Comparison of ENCODE assay signal across 20 cellular contexts in genomic region chr3:173401369-173401768, GRCh38. TPM values are rescaled to one million over a fixed set of nuclear protein-coding genes. Genes with fewer than 3 reads are reported as not detected.
DNase-seq lines count a peak whose midpoint lies in the region; ATAC-seq and TF ChIP-seq lines count a peak whose summit lies in the region.
"Had no signal": no experiment of that assay in that cellular context is flagged by ENCODE, and none has a peak within 500 bp of the region (broad histone marks: within the 10 kb centered on the region; RNA-seq: fewer than 3 reads in every experiment).

No MANE protein-coding gene starts in this region.

- peaks cover 10% of the 10 kb centered on the region for H3K4me1 ChIP-seq in GM23338 (ENCODE audit: insufficient read depth)
- peaks cover 0 to 3% of the 10 kb centered on the region in 2 donors for H3K4me1 ChIP-seq in naive thymus-derived CD4-positive, alpha-beta T cell (ENCODE audit: control insufficient read depth in 2 of 2, insufficient read depth in 2 of 2, low read length in 2 of 2)
- peaks cover 2% of the 10 kb centered on the region for H3K4me1 ChIP-seq in ovary (ENCODE audit: insufficient read depth)
- H3K4me1 ChIP-seq: BE2C had no signal

- H3K4me3 Mint-ChIP-seq in GM23338 = no peak overlapping the region
- H3K4me3 Mint-ChIP-seq in glutamatergic neuron (ENCODE audit: unreplicated experiment) = peak overlapping the region; percentile 78
- no peak overlapping the region for H3K4me3 Mint-ChIP-seq in naive thymus-derived CD4-positive, alpha-beta T cell
- H3K4me3 Mint-ChIP-seq: CD4-positive, CD25-positive, alpha-beta regulatory T cell; CD8-positive, alpha-beta memory T cell had no signal

- H3K27me3 Mint-ChIP-seq in GM23338 (ENCODE audit: insufficient read depth, low read depth, poor library complexity) = peaks cover 8% of the 10 kb centered on the region
- H3K27me3 Mint-ChIP-seq in glutamatergic neuron (ENCODE audit: unreplicated experiment) = peaks cover 10% of the 10 kb centered on the region
- peaks cover 38 to 53% (median 41%) of the 10 kb centered on the region in 5 donors for H3K27me3 Mint-ChIP-seq in naive thymus-derived CD4-positive, alpha-beta T cell

- no peak for TF ChIP-seq EP300 in ovary (IDR thresholded peaks at IDR 0.05)

- no peak overlapping the region for H2AFZ ChIP-seq in GM23338

- no peaks in the 10 kb centered on the region for H3K9me2 ChIP-seq in GM23338 (ENCODE audit: insufficient read depth)

- 0 out of 2 replicates have a peak overlapping the region, but pooled peaks have one; percentile 19 for H3K27ac Mint-ChIP-seq in GM23338
- H3K27ac Mint-ChIP-seq in glutamatergic neuron (ENCODE audit: unreplicated experiment) = peak overlapping the region; percentile 67
- no peak overlapping the region for H3K27ac Mint-ChIP-seq in naive thymus-derived CD4-positive, alpha-beta T cell
- H3K27ac Mint-ChIP-seq: CD4-positive, CD25-positive, alpha-beta regulatory T cell; CD8-positive, alpha-beta memory T cell had no signal

- no peaks in the 10 kb centered on the region; the same call in 2 of the 3 replicates for H3K9me3 Mint-ChIP-seq in GM23338
- peaks cover 22% of the 10 kb centered on the region for H3K9me3 Mint-ChIP-seq in glutamatergic neuron (ENCODE audit: unreplicated experiment)
- H3K9me3 Mint-ChIP-seq in naive thymus-derived CD4-positive, alpha-beta T cell = peaks cover 0 to 19% (median 2%) of the 10 kb centered on the region in 11 donors

- H3K4me3 ChIP-seq in GM23338 = no peak overlapping the region
- H3K4me3 ChIP-seq in naive thymus-derived CD4-positive, alpha-beta T cell (ENCODE audit: low read length) = no peak overlapping the region
- no peak overlapping the region for H3K4me3 ChIP-seq in ovary
- H3K4me3 ChIP-seq: HAP-1 had no signal

- ATAC-seq in GM23338 (no peak), left cardiac atrium (no peak), HG03135 (IDR thresholded peaks at IDR 0.05; ENCODE audit: unreplicated experiment) (no peak)
- no peak for ATAC-seq in naive thymus-derived CD4-positive, alpha-beta T cell

- H3K36me3 ChIP-seq in GM23338 (ENCODE audit: insufficient read depth) (no peaks in the 10 kb centered on the region), ovary (no peaks in the 10 kb centered on the region)
- H3K36me3 ChIP-seq in naive thymus-derived CD4-positive, alpha-beta T cell (ENCODE audit: control insufficient read depth in 2 of 3, insufficient read depth in 3 of 3, low read length in 3 of 3) = no peaks in the 10 kb centered on the region
- H3K36me3 ChIP-seq: BE2C, HAP-1 had no signal

- H3K27ac ChIP-seq in GM23338 (ENCODE audit: low read depth) (no peak overlapping the region), ovary (no peak overlapping the region)
- H3K27ac ChIP-seq in naive thymus-derived CD4-positive, alpha-beta T cell (ENCODE audit: low read depth, low read length) = no peak overlapping the region
- H3K27ac ChIP-seq: HL-60 had no signal

- POLR2A ChIA-PET in naive thymus-derived CD4-positive, alpha-beta T cell (lab: Charles Lee) = no interaction called here

- H3K36me3 Mint-ChIP-seq in GM23338 (ENCODE audit: low read depth) (no peaks in the 10 kb centered on the region; the same call in 2 of the 3 replicates), glutamatergic neuron (ENCODE audit: unreplicated experiment) (no peaks in the 10 kb centered on the region)
- peaks cover 0 to 7% (median 0%) of the 10 kb centered on the region in 5 donors for H3K36me3 Mint-ChIP-seq in naive thymus-derived CD4-positive, alpha-beta T cell
- H3K36me3 Mint-ChIP-seq: CD4-positive, CD25-positive, alpha-beta regulatory T cell; CD8-positive, alpha-beta memory T cell had no signal

- DNase-seq in GM23338 (ENCODE audit: low spot score) = no peak
- DNase-seq in cerebellar cortex (ENCODE audit: low spot score) = peak; percentile 23
- DNase-seq in glutamatergic neuron = no peak
- DNase-seq in pons (ENCODE audit: low spot score) = peak; percentile 22
- DNase-seq in left cardiac atrium = no peak
- DNase-seq in naive thymus-derived CD4-positive, alpha-beta T cell = no peak
- no peak for DNase-seq in ovary
- DNase-seq: 8988T; BE2C; C1 segment of cervical spinal cord; CD4-positive, CD25-positive, alpha-beta regulatory T cell; CD8-positive, alpha-beta memory T cell; DMS 273 treated with DMSO at 0.1 percent for 48 hours; DMS53; DND-41; EL; IMR-90 had no signal

- TF ChIP-seq CTCF in GM23338 (conservative IDR thresholded peaks at IDR 0.05; ENCODE audit: low read depth in 2 of 2) = no peak
- TF ChIP-seq CTCF in glutamatergic neuron (IDR thresholded peaks at IDR 0.05; ENCODE audit: partially characterized antibody, unreplicated experiment) = no peak
- no peak for TF ChIP-seq CTCF in ovary (IDR thresholded peaks at IDR 0.05)

- CTCF ChIA-PET in naive thymus-derived CD4-positive, alpha-beta T cell (lab: Charles Lee) = no interaction called here

- H3F3A ChIP-seq in GM23338 (replicated peaks; ENCODE audit: low read depth) = no peaks in the 10 kb centered on the region

- H4K20me1 ChIP-seq in GM23338 (replicated peaks; ENCODE audit: insufficient read depth) = no peaks in the 10 kb centered on the region

- TF ChIP-seq POLR2A in ovary (IDR thresholded peaks at IDR 0.05) = no peak

- H3K4me1 Mint-ChIP-seq in GM23338 = peaks cover 22% of the 10 kb centered on the region
- H3K4me1 Mint-ChIP-seq in glutamatergic neuron (ENCODE audit: low read depth, unreplicated experiment) = peaks cover 40% of the 10 kb centered on the region
- H3K4me1 Mint-ChIP-seq in naive thymus-derived CD4-positive, alpha-beta T cell = peaks cover 10 to 19% (median 16%) of the 10 kb centered on the region in 7 donors

- WGBS in ovary, 3 donors = 59 to 76% (median 72%) methylated on average over 3 of the region's 3 CpGs

- no peak overlapping the region for H3K4me2 ChIP-seq in GM23338

- H3K79me2 ChIP-seq in GM23338 (replicated peaks; ENCODE audit: insufficient read depth) = no peaks in the 10 kb centered on the region

- peaks cover 11% of the 10 kb centered on the region for H3K27me3 ChIP-seq in GM23338 (ENCODE audit: insufficient read depth)
- peaks cover 3 to 9% of the 10 kb centered on the region in 2 donors for H3K27me3 ChIP-seq in naive thymus-derived CD4-positive, alpha-beta T cell (ENCODE audit: control insufficient read depth in 2 of 2, insufficient read depth in 2 of 2, low read length in 2 of 2)
- no peaks in the 10 kb centered on the region for H3K27me3 ChIP-seq in ovary

- intact Hi-C loops in left cardiac atrium (cut with DNase I) = no loop called here
- intact Hi-C loops in naive thymus-derived CD4-positive, alpha-beta T cell (cut with micrococcal nuclease) = no loop called here
- intact Hi-C loops in ovary (cut with DNase I) = no loop called here

- H3K9me3 ChIP-seq in naive thymus-derived CD4-positive, alpha-beta T cell (ENCODE audit: control insufficient read depth in 2 of 3, low read length in 3 of 3) = no peaks in the 10 kb centered on the region
- H3K9me3 ChIP-seq in ovary = no peaks in the 10 kb centered on the region
- H3K9me3 ChIP-seq: BE2C, HAP-1 had no signal

TF ChIP-seq in GM23338, 12 proteins besides CTCF, POLR2A, EP300 and RAD21 (continues in another document):
- TF ChIP-seq NANOG (IDR thresholded peaks at IDR 0.05; ENCODE audit: borderline replicate concordance) (no peak), REST (IDR thresholded peaks at IDR 0.05; ENCODE audit: unreplicated experiment) (no peak), EZH2 (IDR thresholded peaks at IDR 0.05; ENCODE audit: low read depth, unreplicated experiment) (no peak)

RNA-seq across cellular contexts. Expression of gene NLGN1, which starts 3.8 kb away (rescaled TPM):
- 9.6 and 18.6 TPM in 2 replicates for total RNA-seq in GM23338 (2014; rRNA removed; shearing (Covaris generic))
- polyA plus RNA-seq in GM23338 (2016; fragmentation: Nextera tagmentation; extraction: Ambion mirVana) = 4.4 and 6.5 TPM in 2 replicates
- total RNA-seq in glutamatergic neuron (ENCODE audit: unreplicated experiment) = 50.2 TPM
- total RNA-seq in left cardiac atrium = 1 to 10 TPM; 2.2 to 2.5 TPM
- not detected for total RNA-seq in naive thymus-derived CD4-positive, alpha-beta T cell
- not detected for polyA plus RNA-seq in naive thymus-derived CD4-positive, alpha-beta T cell
- total RNA-seq in ovary = 1 to 10 TPM; 1.4 to 7.7 (median 6.2) TPM
- 1 to 10 TPM; 1.2 to 2.1 TPM for polyA plus RNA-seq in ovary
- total RNA-seq: CD4-positive, CD25-positive, alpha-beta regulatory T cell; CD8-positive, alpha-beta memory T cell had no signal
- polyA plus RNA-seq: CD4-positive, CD25-positive, alpha-beta regulatory T cell; CD8-positive, alpha-beta memory T cell had no signal

Comparison
In these comparisons a context has a peak if more than half of its experiments do, and no peak if none do; other contexts are left out.
1. DNase-seq: peak in cerebellar cortex (single experiment) and pons (single experiment); none in GM23338 (single experiment), glutamatergic neuron (single experiment), left cardiac atrium (single experiment), naive thymus-derived CD4-positive, alpha-beta T cell (0 of 9) and ovary (0 of 5).
2. H3K27ac Mint-ChIP-seq: peak in GM23338 (single experiment) and glutamatergic neuron (single experiment); none in naive thymus-derived CD4-positive, alpha-beta T cell (0 of 9).